8 cellular contexts compared by ENCODE assay signal in genomic region chr20:44911264-44911921, GRCh38. TPM values are rescaled to one million over a fixed set of nuclear protein-coding genes. Genes with fewer than 3 reads are reported as not detected.
DNase-seq lines count a peak whose midpoint lies in the region; ATAC-seq, FAIRE-seq and TF ChIP-seq lines count a peak whose summit lies in the region.

No MANE protein-coding gene starts in this region.

- POLR2A ChIA-PET in HepG2 (lab: Yijun Ruan, JAX), result interaction anchor here (0.9 to 3.2 kb wide), 6 partner anchors 9 to 49 kb away, joined by 3 to 42 read pairs (median 7); partner anchors contain the start of genes TOMM34 and YWHAB

- peaks cover 3% of the 10 kb centered on the region; the same call in 1 of the 2 replicates for H4K20me1 ChIP-seq in HepG2 (ENCODE audit: insufficient read depth, low read length)

- TF ChIP-seq RAD21 in HepG2 (CRISPR knock-in tag; IDR thresholded peaks at IDR 0.05), result peak; percentile 77

- no TSS peak for BruUV-seq in HepG2 (replicated peaks; lab: Mats Ljungman, UMichigan)

- TF ChIP-seq POLR2A in HepG2 (IDR thresholded peaks at IDR 0.05; ENCODE audit: insufficient read depth in 1 of 2, low read depth in 2 of 2, low read length in 2 of 2) (peak; percentile 66 to 70; a peak in 2 of 4 replicates), transverse colon (IDR thresholded peaks at IDR 0.05) (no peak)

- H3K27me3 ChIP-seq in HepG2 (ENCODE audit: control insufficient read depth in 1 of 2, insufficient read depth in 2 of 2, low read length in 2 of 2) (no peaks in the 10 kb centered on the region; a peak in 1 of 5 replicates), transverse colon (no peaks in the 10 kb centered on the region)

- H3K4me1 ChIP-seq in HepG2 (ENCODE audit: insufficient read depth, low read length), result peaks cover 14% of the 10 kb centered on the region
- peaks cover 0 to 19% (median 14%) of the 10 kb centered on the region in 4 donors for H3K4me1 ChIP-seq in transverse colon

- peak in 1 of 2 experiments; percentile 49; a peak in 1 of 4 replicates for TF ChIP-seq EP300 in HepG2 (IDR thresholded peaks at IDR 0.05; ENCODE audit: low read depth in 2 of 2, low read length in 2 of 2)
- no peak for TF ChIP-seq EP300 in HepG2 (CRISPR knock-in tag; IDR thresholded peaks at IDR 0.05; ENCODE audit: borderline replicate concordance)
- no peak for TF ChIP-seq EP300 in transverse colon (IDR thresholded peaks at IDR 0.05; ENCODE audit: low read depth)

- H3K79me2 ChIP-seq in HepG2 (ENCODE audit: insufficient read depth, low read length), result peaks cover 8% of the 10 kb centered on the region

- H3K27ac ChIP-seq in HepG2 (ENCODE audit: extremely low read length, insufficient read depth, low read length) (peak overlapping the region; percentile 65), transverse colon (no peak overlapping the region)

- TF ChIP-seq CTCF in HepG2 (CRISPR knock-in tag; IDR thresholded peaks at IDR 0.05) (peak; percentile 95), transverse colon (IDR thresholded peaks at IDR 0.05) (peak in 4 of 5 experiments; percentile 28 to 48 (median 36))

- DNase-seq in COLO829 (ENCODE audit: low spot score), result peak; percentile 50
- peak; percentile 98 for DNase-seq in HT-29 (ENCODE audit: low spot score)
- peak; percentile 6 for DNase-seq in SKM-1 (lab: John Stamatoyannopoulos, UW; ENCODE audit: unreplicated experiment)
- peak; percentile 75 for DNase-seq in amniotic epithelial cell (ENCODE audit: low read depth)
- peak; percentile 96 for DNase-seq in HepG2 (ENCODE audit: low spot score)
- DNase-seq in transverse colon, result peak; percentile 52

- peak overlapping the region; percentile 82 for H3K9ac ChIP-seq in HepG2 (ENCODE audit: insufficient read depth, low read depth, low read length)

- intact Hi-C loops in HepG2 (cut with micrococcal nuclease; ENCODE audit: unreplicated experiment), result loop anchor here (1.0 to 2.0 kb wide), 2 partner anchors 25 to 55 kb away; partner anchors contain the start of gene STK4
- intact Hi-C loops in transverse colon (cut with DNase I; ENCODE audit: low total_unique reads), result no loop called here

- ATAC-seq in HepG2 (peak; percentile 88), HG02981 (IDR thresholded peaks at IDR 0.05; ENCODE audit: unreplicated experiment) (no peak), GM21381 (IDR thresholded peaks at IDR 0.05; ENCODE audit: unreplicated experiment) (no peak)

- H2AFZ ChIP-seq in HepG2 (ENCODE audit: low read length), result no peak overlapping the region

- WGBS in HepG2 (ENCODE audit: low lambda C conversion rate), result 2% methylated on average over 21 of the region's 21 CpGs
- 51 to 61% methylated on average over 10 to 21 of the region's 21 CpGs for WGBS in transverse colon (ENCODE audit: low coverage in 1 of 2), 2 donors

- peak overlapping the region; percentile 99 for H3K4me2 ChIP-seq in HepG2 (ENCODE audit: low read depth, low read length)

- H3K36me3 ChIP-seq in HepG2 (replicated peaks in 1 of 2; ENCODE audit: control insufficient read depth in 1 of 2, insufficient read depth in 2 of 2, low read length in 2 of 2), result peaks cover 19 to 53% of the 10 kb centered on the region in 2 experiments
- peaks cover 0 to 14% (median 6%) of the 10 kb centered on the region in 4 donors for H3K36me3 ChIP-seq in transverse colon

- FAIRE-seq in HepG2 (lab: Jason Lieb, UNC), result peak; percentile 94

- no peaks in the 10 kb centered on the region for H3K9me3 ChIP-seq in HepG2 (ENCODE audit: low read length)
- no peaks in the 10 kb centered on the region for H3K9me3 ChIP-seq in transverse colon

- CTCF ChIA-PET in HepG2 (lab: Yijun Ruan, JAX; ENCODE audit: low intra/inter-chr PET ratio, low total read pairs), result interaction anchor here (0.7 to 1.3 kb wide), 2 partner anchors 379 to 452 kb away, joined by 3 read pairs; partner anchors contain the start of gene SYS1

- peak overlapping the region; percentile 78 to 97 (median 95) for H3K4me3 ChIP-seq in HepG2 (replicated peaks in 1 of 3; ENCODE audit: insufficient read depth in 1 of 3, low read depth in 2 of 3, low read length in 3 of 3)
- H3K4me3 ChIP-seq in transverse colon, result no peak overlapping the region

- in situ Hi-C loops in HepG2 (cut with HindIII; ENCODE audit: extremely low pct_ligation_motif_present, low pct_unique_long_range_greater_than_20kb), result no loop called here
- in situ Hi-C loops in transverse colon (cut with MboI; ENCODE audit: low pct_ligation_motif_present in 1 of 4, low pct_unique_long_range_greater_than_20kb in 1 of 4, low sequenced_read_pairs in 3 of 4), result no loop called here

RNA-seq across cellular contexts. Expression of gene PABPC1L, which starts 1.5 kb away (rescaled TPM):
- 53.4 and 54.6 TPM in 2 replicates for total RNA-seq in HT-29 (2014; rRNA removed; shearing (Covaris generic))
- total RNA-seq in HepG2 (2016; rRNA removed; fragmentation: Illumina TruSeq; extraction: Trizol) (6.4 and 30.8 TPM in 2 replicates), transverse colon (100 to 1,000 TPM in 1 of 4 donors, 10 to 100 TPM in 3; 12.0 to 112 (median 31.6) TPM)
- total RNA-seq in HepG2 (2016; cell fraction: cytosol; rRNA removed; fragmentation: Illumina TruSeq; extraction: Trizol; ENCODE audit: low read depth), result 8.8 and 10.6 TPM in 2 replicates
- total RNA-seq in HepG2 (2016; cell fraction: insoluble cytoplasmic fraction; rRNA removed; fragmentation: Illumina TruSeq; extraction: Trizol), result 7.2 and 30.6 TPM in 2 replicates
- total RNA-seq in HepG2 (2016; cell fraction: membrane; rRNA removed; fragmentation: Illumina TruSeq; extraction: Trizol), result 7.7 TPM in 2 replicates
- 68.7 and 74.6 TPM in 2 replicates for total RNA-seq in HepG2 (2016; cell fraction: nucleus; rRNA removed; fragmentation: Illumina TruSeq; extraction: Trizol)
- 252 and 283 TPM in 2 replicates for polyA plus RNA-seq in HepG2 (2011; rRNA removed)
- 48.8 and 52.2 TPM in 2 replicates for polyA plus RNA-seq in HepG2 (2011; cell fraction: cytosol; rRNA removed)
- 1,815 and 1,864 TPM in 2 replicates for polyA plus RNA-seq in HepG2 (2011; cell fraction: nucleus; rRNA removed)
- polyA plus RNA-seq in HepG2 (2012), result 109 and 110 TPM in 2 replicates
- polyA plus RNA-seq in HepG2 (2016; cell fraction: cytosol; fragmentation: Illumina TruSeq; extraction: Trizol; ENCODE audit: low read depth), result 3.4 TPM in 2 replicates
- 8.9 and 10.9 TPM in 2 replicates for polyA plus RNA-seq in HepG2 (2016; cell fraction: insoluble cytoplasmic fraction; fragmentation: Illumina TruSeq; extraction: Trizol; ENCODE audit: low read depth)
- polyA plus RNA-seq in HepG2 (2016; cell fraction: membrane; fragmentation: Illumina TruSeq; extraction: Trizol; ENCODE audit: low read depth), result 4.4 and 4.6 TPM in 2 replicates
- 374 and 409 TPM in 2 replicates for polyA plus RNA-seq in HepG2 (2016; cell fraction: nucleus; fragmentation: Illumina TruSeq; extraction: Trizol; ENCODE audit: insufficient read depth, low read depth)
- 12.6 and 64.0 TPM in 2 replicates for polyA minus RNA-seq in HepG2 (2011; rRNA and poly(A)+ RNA removed; ENCODE audit: low replicate concordance)
- 10.6 and 12.0 TPM in 2 replicates for polyA minus RNA-seq in HepG2 (2011; cell fraction: cytosol; rRNA and poly(A)+ RNA removed)
- polyA minus RNA-seq in HepG2 (2011; cell fraction: nucleus; rRNA and poly(A)+ RNA removed), result 250 and 264 TPM in 2 replicates

RNA-seq across cellular contexts. Expression of gene YWHAB, which starts 25.9 kb away (rescaled TPM):
- 71.4 and 77.9 TPM in 2 replicates for total RNA-seq in HT-29 (2014; rRNA removed; shearing (Covaris generic))
- total RNA-seq in HepG2 (2016; rRNA removed; fragmentation: Illumina TruSeq; extraction: Trizol) (121 and 184 TPM in 2 replicates), transverse colon (100 to 1,000 TPM in 2 of 4 donors, 10 to 100 TPM in 2; 73.2 to 170 (median 117) TPM)
- 13.1 and 14.3 TPM in 2 replicates for total RNA-seq in HepG2 (2016; cell fraction: cytosol; rRNA removed; fragmentation: Illumina TruSeq; extraction: Trizol; ENCODE audit: low read depth)
- total RNA-seq in HepG2 (2016; cell fraction: insoluble cytoplasmic fraction; rRNA removed; fragmentation: Illumina TruSeq; extraction: Trizol), result 123 and 180 TPM in 2 replicates
- 60.9 and 62.9 TPM in 2 replicates for total RNA-seq in HepG2 (2016; cell fraction: membrane; rRNA removed; fragmentation: Illumina TruSeq; extraction: Trizol)
- total RNA-seq in HepG2 (2016; cell fraction: nucleus; rRNA removed; fragmentation: Illumina TruSeq; extraction: Trizol), result 79.4 and 83.5 TPM in 2 replicates
- polyA plus RNA-seq in HepG2 (2011; rRNA removed), result 64.0 and 77.2 TPM in 2 replicates
- polyA plus RNA-seq in HepG2 (2011; cell fraction: cytosol; rRNA removed), result 41.7 and 66.1 TPM in 2 replicates
- polyA plus RNA-seq in HepG2 (2011; cell fraction: nucleus; rRNA removed), result 28.9 and 37.6 TPM in 2 replicates
- polyA plus RNA-seq in HepG2 (2012), result 122 and 130 TPM in 2 replicates
- 22.2 and 23.8 TPM in 2 replicates for polyA plus RNA-seq in HepG2 (2016; cell fraction: cytosol; fragmentation: Illumina TruSeq; extraction: Trizol; ENCODE audit: low read depth)
- 254 and 256 TPM in 2 replicates for polyA plus RNA-seq in HepG2 (2016; cell fraction: insoluble cytoplasmic fraction; fragmentation: Illumina TruSeq; extraction: Trizol; ENCODE audit: low read depth)
- 47.1 and 50.3 TPM in 2 replicates for polyA plus RNA-seq in HepG2 (2016; cell fraction: membrane; fragmentation: Illumina TruSeq; extraction: Trizol; ENCODE audit: low read depth)
- polyA plus RNA-seq in HepG2 (2016; cell fraction: nucleus; fragmentation: Illumina TruSeq; extraction: Trizol; ENCODE audit: insufficient read depth, low read depth), result 121 and 126 TPM in 2 replicates
- polyA minus RNA-seq in HepG2 (2011; rRNA and poly(A)+ RNA removed; ENCODE audit: low replicate concordance), result 22.5 and 46.6 TPM in 2 replicates
- polyA minus RNA-seq in HepG2 (2011; cell fraction: cytosol; rRNA and poly(A)+ RNA removed), result 38.2 and 43.5 TPM in 2 replicates
- 64.2 and 67.4 TPM in 2 replicates for polyA minus RNA-seq in HepG2 (2011; cell fraction: nucleus; rRNA and poly(A)+ RNA removed)

RNA-seq across cellular contexts. Expression of gene TOMM34, which starts 48.8 kb away (rescaled TPM):
- 80.5 and 85.2 TPM in 2 replicates for total RNA-seq in HT-29 (2014; rRNA removed; shearing (Covaris generic))
- total RNA-seq in HepG2 (2016; rRNA removed; fragmentation: Illumina TruSeq; extraction: Trizol), result 52.0 and 73.0 TPM in 2 replicates
- total RNA-seq in HepG2 (2016; cell fraction: cytosol; rRNA removed; fragmentation: Illumina TruSeq; extraction: Trizol; ENCODE audit: low read depth), result 6.2 and 6.4 TPM in 2 replicates
- 52.3 and 72.3 TPM in 2 replicates for total RNA-seq in HepG2 (2016; cell fraction: insoluble cytoplasmic fraction; rRNA removed; fragmentation: Illumina TruSeq; extraction: Trizol)
- total RNA-seq in HepG2 (2016; cell fraction: membrane; rRNA removed; fragmentation: Illumina TruSeq; extraction: Trizol), result 18.0 and 21.0 TPM in 2 replicates
- 24.9 and 25.7 TPM in 2 replicates for total RNA-seq in HepG2 (2016; cell fraction: nucleus; rRNA removed; fragmentation: Illumina TruSeq; extraction: Trizol)
- 36.2 and 38.3 TPM in 2 replicates for polyA plus RNA-seq in HepG2 (2011; rRNA removed)
- polyA plus RNA-seq in HepG2 (2011; cell fraction: cytosol; rRNA removed), result 38.3 and 39.9 TPM in 2 replicates
- 20.9 and 23.3 TPM in 2 replicates for polyA plus RNA-seq in HepG2 (2011; cell fraction: nucleus; rRNA removed)
- 41.6 and 42.7 TPM in 2 replicates for polyA plus RNA-seq in HepG2 (2012)
- polyA plus RNA-seq in HepG2 (2016; cell fraction: cytosol; fragmentation: Illumina TruSeq; extraction: Trizol; ENCODE audit: low read depth), result 7.7 and 7.8 TPM in 2 replicates
- 102 TPM in 2 replicates for polyA plus RNA-seq in HepG2 (2016; cell fraction: insoluble cytoplasmic fraction; fragmentation: Illumina TruSeq; extraction: Trizol; ENCODE audit: low read depth)
- polyA plus RNA-seq in HepG2 (2016; cell fraction: membrane; fragmentation: Illumina TruSeq; extraction: Trizol; ENCODE audit: low read depth), result 17.3 and 19.1 TPM in 2 replicates
- polyA plus RNA-seq in HepG2 (2016; cell fraction: nucleus; fragmentation: Illumina TruSeq; extraction: Trizol; ENCODE audit: insufficient read depth, low read depth), result 45.6 and 46.6 TPM in 2 replicates
- polyA minus RNA-seq in HepG2 (2011; rRNA and poly(A)+ RNA removed; ENCODE audit: low replicate concordance), result 23.9 and 48.7 TPM in 2 replicates
- 11.6 and 12.1 TPM in 2 replicates for polyA minus RNA-seq in HepG2 (2011; cell fraction: cytosol; rRNA and poly(A)+ RNA removed)
- 6.8 and 9.1 TPM in 2 replicates for polyA minus RNA-seq in HepG2 (2011; cell fraction: nucleus; rRNA and poly(A)+ RNA removed)
- 10 to 100 TPM in 2 of 4 donors, 1 to 10 TPM in 2; 1.2 to 14.8 (median 9.4) TPM for total RNA-seq in transverse colon

RNA-seq across cellular contexts. Expression of gene STK4, which starts 54.9 kb away (rescaled TPM):
- 23.1 and 27.1 TPM in 2 replicates for total RNA-seq in HT-29 (2014; rRNA removed; shearing (Covaris generic))
- 38.3 and 61.4 TPM in 2 replicates for total RNA-seq in HepG2 (2016; rRNA removed; fragmentation: Illumina TruSeq; extraction: Trizol)
- 7.6 and 8.4 TPM in 2 replicates for total RNA-seq in HepG2 (2016; cell fraction: cytosol; rRNA removed; fragmentation: Illumina TruSeq; extraction: Trizol; ENCODE audit: low read depth)
- 38.6 and 51.4 TPM in 2 replicates for total RNA-seq in HepG2 (2016; cell fraction: insoluble cytoplasmic fraction; rRNA removed; fragmentation: Illumina TruSeq; extraction: Trizol)
- 17.0 and 19.2 TPM in 2 replicates for total RNA-seq in HepG2 (2016; cell fraction: membrane; rRNA removed; fragmentation: Illumina TruSeq; extraction: Trizol)
- total RNA-seq in HepG2 (2016; cell fraction: nucleus; rRNA removed; fragmentation: Illumina TruSeq; extraction: Trizol), result 46.5 and 48.3 TPM in 2 replicates
- polyA plus RNA-seq in HepG2 (2011; rRNA removed), result 21.2 and 25.6 TPM in 2 replicates
- polyA plus RNA-seq in HepG2 (2011; cell fraction: cytosol; rRNA removed), result 11.6 and 16.8 TPM in 2 replicates
- polyA plus RNA-seq in HepG2 (2011; cell fraction: nucleus; rRNA removed), result 14.7 and 18.6 TPM in 2 replicates
- 16.8 and 20.4 TPM in 2 replicates for polyA plus RNA-seq in HepG2 (2012)
- 1.2 TPM in 2 replicates for polyA plus RNA-seq in HepG2 (2016; cell fraction: cytosol; fragmentation: Illumina TruSeq; extraction: Trizol; ENCODE audit: low read depth)
- polyA plus RNA-seq in HepG2 (2016; cell fraction: insoluble cytoplasmic fraction; fragmentation: Illumina TruSeq; extraction: Trizol; ENCODE audit: low read depth), result 34.7 and 38.5 TPM in 2 replicates
- polyA plus RNA-seq in HepG2 (2016; cell fraction: membrane; fragmentation: Illumina TruSeq; extraction: Trizol; ENCODE audit: low read depth), result 4.8 and 5.6 TPM in 2 replicates
- 40.8 and 44.8 TPM in 2 replicates for polyA plus RNA-seq in HepG2 (2016; cell fraction: nucleus; fragmentation: Illumina TruSeq; extraction: Trizol; ENCODE audit: insufficient read depth, low read depth)
- polyA minus RNA-seq in HepG2 (2011; rRNA and poly(A)+ RNA removed; ENCODE audit: low replicate concordance), result 23.3 and 33.6 TPM in 2 replicates
- polyA minus RNA-seq in HepG2 (2011; cell fraction: cytosol; rRNA and poly(A)+ RNA removed), result 18.8 and 20.9 TPM in 2 replicates
- polyA minus RNA-seq in HepG2 (2011; cell fraction: nucleus; rRNA and poly(A)+ RNA removed), result 67.3 and 85.4 TPM in 2 replicates
- 10 to 100 TPM; 30.3 to 78.1 (median 38.3) TPM for total RNA-seq in transverse colon

Comparison
In these comparisons a context has a peak if more than half of its experiments do, and no peak if none do; other contexts are left out.
1. DNase-seq: peak in every context shown above with its lines; median percentile 98 in HT-29; 96 in HepG2; 75 in amniotic epithelial cell; 52 in transverse colon; 50 in COLO829; 6 in SKM-1.
2. H3K4me3 ChIP-seq: peak in HepG2 (3 of 3); none in transverse colon (0 of 4).